In genomic region chr2:174571669-174572323, GRCh38 we compare ENCODE assay signal across 1 cellular context.
TF ChIP-seq lines count a peak whose summit lies in the region.

No MANE protein-coding gene starts in this region.

TF ChIP-seq in endothelial cell of umbilical vein, 7 proteins besides CTCF, POLR2A, EP300 and RAD21 (continued from another document):
- no peak for TF ChIP-seq MAX (IDR thresholded peaks at IDR 0.05; ENCODE audit: insufficient read depth, insufficient read length)
